Comparison of ENCODE assay signal across 8 cellular contexts in genomic region chr9:81303658-81304057, GRCh38.
"Had no signal": no experiment of that assay in that cellular context is flagged by ENCODE, and none has a peak within 500 bp of the region (broad histone marks: within the 10 kb centered on the region; RNA-seq: fewer than 3 reads in every experiment).

No MANE protein-coding gene starts in this region.

- H2AFZ ChIP-seq: GM23248 had no signal

- H3K36me3 ChIP-seq: HAP-1 had no signal

- H3K9me3 ChIP-seq: HAP-1 had no signal

- DNase-seq: GM23248, GOT3, H7, HFFc6 had no signal

- H3K4me1 ChIP-seq: HAP-1 had no signal

- H3K27ac ChIP-seq: GM23248, HL-60 had no signal

- H3K4me3 ChIP-seq: GM23248, HAP-1 had no signal

- ATAC-seq: HCT116, HepG2 had no signal

- H3K9ac ChIP-seq: GM23248 had no signal
